ENCODE assay signal across 31 cellular contexts in the genomic region with DNA sequence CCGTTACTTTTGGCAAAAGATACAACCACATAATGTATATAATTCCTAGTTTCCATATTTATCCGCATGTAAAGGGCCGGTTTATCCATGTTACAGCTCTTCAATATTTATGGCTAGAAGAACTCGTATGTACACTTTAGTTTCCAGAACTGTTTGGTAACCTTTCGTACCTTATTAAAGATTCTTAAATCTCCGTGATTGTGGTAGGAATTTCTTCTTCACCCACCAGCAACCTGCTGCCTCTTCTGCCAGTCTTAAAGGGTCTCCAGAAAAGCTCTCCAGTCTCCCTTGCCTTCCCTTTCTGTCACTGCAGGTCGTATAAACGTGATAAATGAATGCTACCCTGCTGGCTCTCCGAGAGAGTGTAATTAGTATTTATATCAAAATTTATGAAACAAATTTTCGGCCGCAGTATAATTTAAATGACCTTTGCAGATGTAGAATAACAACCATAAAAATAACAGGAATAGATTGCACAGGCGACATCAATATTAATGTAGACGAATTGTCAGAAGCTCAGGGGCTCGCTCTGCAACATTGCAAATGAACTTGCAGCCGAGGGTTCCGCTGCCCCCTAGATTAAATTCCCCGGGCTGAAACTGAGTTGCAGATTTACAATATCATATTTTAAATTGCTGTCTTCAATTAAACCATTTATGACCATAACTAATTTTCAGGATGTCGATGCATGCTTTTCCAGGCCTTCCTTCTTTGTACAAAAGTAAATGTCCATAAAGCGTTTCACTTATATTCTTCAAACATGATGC. TPM values are rescaled to one million over a fixed set of nuclear protein-coding genes. Genes with fewer than 3 reads are reported as not detected.
A peak's percentile ranks its signal among the peaks of the same experiment; 100 is the strongest.
DNase-seq lines count a peak whose midpoint lies in the region; ATAC-seq and TF ChIP-seq lines count a peak whose summit lies in the region.
"Had no signal": no experiment of that assay in that cellular context is flagged by ENCODE, and none has a peak within 500 bp of the region (broad histone marks: within the 10 kb centered on the region; RNA-seq: fewer than 3 reads in every experiment).

No MANE protein-coding gene starts in this region.

- H3K27me3 ChIP-seq in sigmoid colon, result peaks cover 72 to 100% (median 96%) of the 10 kb centered on the region in 3 donors

- H3K4me1 ChIP-seq in sigmoid colon, result peaks cover 0 to 46% (median 37%) of the 10 kb centered on the region in 4 donors
- H3K4me1 ChIP-seq: parathyroid adenoma had no signal

- intact Hi-C loops in activated T-helper 1 cell treated with anti-CD3 and anti-CD28 coated beads, Interleukin-12 subunit alpha, Interleukin-12 subunit beta, Interleukin-2, Interleukin-4 antibody, amounts not matched to agents 30 ng/mL and 10 ng/mL and 1 ng/mL, durations not matched to agents 14 hours and 24 hours and 36 hours (cut with micrococcal nuclease), result loop anchor here (2.0 kb wide), 1 partner anchor 58 kb away; no protein-coding TSS in a partner anchor
- intact Hi-C loops in sigmoid colon (cut with DNase I), result loop anchor here (5.0 to 10.0 kb wide), 2 partner anchors 37 to 660 kb away; no protein-coding TSS in a partner anchor

- H3K27me3 Mint-ChIP-seq in activated T-helper 1 cell treated with anti-CD3 and anti-CD28 coated beads, Interleukin-12 subunit alpha, Interleukin-12 subunit beta, Interleukin-2, Interleukin-4 antibody, amounts not matched to agents 30 ng/mL and 10 ng/mL and 1 ng/mL, durations not matched to agents 14 hours and 24 hours and 36 hours (ENCODE audit: insufficient read depth), result peaks cover 67% of the 10 kb centered on the region
- peaks cover 67 to 80% of the 10 kb centered on the region in 2 donors for H3K27me3 Mint-ChIP-seq in effector memory CD8-positive, alpha-beta T cell
- H3K27me3 Mint-ChIP-seq in progenitor cell of endocrine pancreas, result peaks cover 91% of the 10 kb centered on the region
- peaks cover 97% of the 10 kb centered on the region for H3K27me3 Mint-ChIP-seq in mesothelial cell of epicardium (ENCODE audit: low read depth)

- TF ChIP-seq EP300 in sigmoid colon (IDR thresholded peaks at IDR 0.05), result no peak

- H3K27ac Mint-ChIP-seq in activated T-helper 1 cell treated with anti-CD3 and anti-CD28 coated beads, Interleukin-12 subunit alpha, Interleukin-12 subunit beta, Interleukin-2, Interleukin-4 antibody, amounts not matched to agents 30 ng/mL and 10 ng/mL and 1 ng/mL, durations not matched to agents 14 hours and 24 hours and 36 hours, result peak overlapping the region; percentile 67
- H3K27ac Mint-ChIP-seq in effector memory CD8-positive, alpha-beta T cell, result no peak overlapping the region
- H3K27ac Mint-ChIP-seq in progenitor cell of endocrine pancreas (peak overlapping the region; percentile 5), mesothelial cell of epicardium (no peak overlapping the region)
- H3K27ac Mint-ChIP-seq: dendritic cell treated with granulocyte-macrophage colony-stimulating factor and Interleukin-4, amounts not matched to agents 40 ng/mL and 50 ng/mL, for 4 days; stimulated activated effector memory CD8-positive, alpha-beta T cell treated with anti-CD3 and anti-CD28 coated beads, Interleukin-12 subunit alpha, Interleukin-12 subunit beta, amount 100 ng/mL, for 72 hours had no signal

- CTCF ChIA-PET in HEK293T (lab: Yijun Ruan, JAX), result no interaction called here

- H3K36me3 ChIP-seq in sigmoid colon, result no peaks in the 10 kb centered on the region
- H3K36me3 ChIP-seq: adrenal gland, gastroesophageal sphincter, left lung, right lobe of liver had no signal

- H3K4me3 Mint-ChIP-seq in activated T-helper 1 cell treated with anti-CD3 and anti-CD28 coated beads, Interleukin-12 subunit alpha, Interleukin-12 subunit beta, Interleukin-2, Interleukin-4 antibody, amounts not matched to agents 30 ng/mL and 10 ng/mL and 1 ng/mL, durations not matched to agents 14 hours and 24 hours and 36 hours, result no peak overlapping the region
- H3K4me3 Mint-ChIP-seq in effector memory CD8-positive, alpha-beta T cell, result peak overlapping the region; percentile 9 to 25
- no peak overlapping the region for H3K4me3 Mint-ChIP-seq in progenitor cell of endocrine pancreas (ENCODE audit: low read depth)
- no peak overlapping the region for H3K4me3 Mint-ChIP-seq in mesothelial cell of epicardium

- H3K4me1 Mint-ChIP-seq in activated T-helper 1 cell treated with anti-CD3 and anti-CD28 coated beads, Interleukin-12 subunit alpha, Interleukin-12 subunit beta, Interleukin-2, Interleukin-4 antibody, amounts not matched to agents 30 ng/mL and 10 ng/mL and 1 ng/mL, durations not matched to agents 14 hours and 24 hours and 36 hours (ENCODE audit: low read depth), result peaks cover 6% of the 10 kb centered on the region
- H3K4me1 Mint-ChIP-seq in effector memory CD8-positive, alpha-beta T cell (ENCODE audit: low read depth in 2 of 2), result peaks cover 5 to 12% of the 10 kb centered on the region in 2 donors
- peaks cover 6% of the 10 kb centered on the region for H3K4me1 Mint-ChIP-seq in progenitor cell of endocrine pancreas (ENCODE audit: low read depth)
- peaks cover 19% of the 10 kb centered on the region for H3K4me1 Mint-ChIP-seq in mesothelial cell of epicardium

- no peak for TF ChIP-seq POLR2A in sigmoid colon (IDR thresholded peaks at IDR 0.05)

- POLR2A ChIA-PET in HEK293T (lab: Yijun Ruan, JAX), result no interaction called here

- TF ChIP-seq CTCF in progenitor cell of endocrine pancreas (IDR thresholded peaks at IDR 0.05; ENCODE audit: unreplicated experiment) (no peak), sigmoid colon (IDR thresholded peaks at IDR 0.05) (no peak), mesothelial cell of epicardium (IDR thresholded peaks at IDR 0.05; ENCODE audit: unreplicated experiment) (no peak)

- no peak overlapping the region for H3K4me3 ChIP-seq in sigmoid colon
- H3K4me3 ChIP-seq: GM23248, left lung, right lobe of liver had no signal

- WGBS in sigmoid colon, 2 donors, result 13 to 16% methylated on average over 19 of the region's 19 CpGs

- peaks cover 0 to 7% (median 3%) of the 10 kb centered on the region in 4 donors for H3K9me3 ChIP-seq in sigmoid colon
- H3K9me3 ChIP-seq: adrenal gland, left lung, right lobe of liver had no signal

- DNase-seq in HEK293T (ENCODE audit: extremely low spot score) (no peak), progenitor cell of endocrine pancreas (ENCODE audit: low spot score, unreplicated experiment) (no peak), COR-L47 (lab: John Stamatoyannopoulos, UW) (no peak), sigmoid colon (no peak), mesothelial cell of epicardium (ENCODE audit: low spot score in 2 of 2, unreplicated experiment in 2 of 2) (no peak)
- DNase-seq in activated T-helper 1 cell treated with anti-CD3 and anti-CD28 coated beads, Interleukin-12 subunit alpha, Interleukin-12 subunit beta, Interleukin-2, Interleukin-4 antibody, amounts not matched to agents 30 ng/mL and 10 ng/mL and 1 ng/mL, durations not matched to agents 14 hours and 24 hours and 36 hours (ENCODE audit: low spot score), result no peak
- DNase-seq in effector memory CD8-positive, alpha-beta T cell, result no peak
- DNase-seq: activated CD4-positive, alpha-beta T cell treated with anti-CD3 and anti-CD28 coated beads for 4 hours; activated CD8-positive, alpha-beta memory T cell treated with anti-CD3 and anti-CD28 coated beads for 24 hours; activated gamma-delta T cell treated with Interleukin-2 at 50 U/mL for 16 hours; activated T-cell treated with anti-CD3 and anti-CD28 coated beads, Interleukin-2, amount 50 U/mL, for 1 hour; adrenal gland; GM23248; hippocampal formation; Karpas-422; left lung; NCI-H446; NCI-H82; right lobe of liver; RPMI8226; stimulated activated CD4-positive, alpha-beta T cell treated with anti-CD3 and anti-CD28 coated beads, Interleukin-4, amount 100 ng/mL, for 24 hours; substantia nigra had no signal

- H3K36me3 Mint-ChIP-seq in activated T-helper 1 cell treated with anti-CD3 and anti-CD28 coated beads, Interleukin-12 subunit alpha, Interleukin-12 subunit beta, Interleukin-2, Interleukin-4 antibody, amounts not matched to agents 30 ng/mL and 10 ng/mL and 1 ng/mL, durations not matched to agents 14 hours and 24 hours and 36 hours (ENCODE audit: low read depth), result peaks cover 2% of the 10 kb centered on the region
- no peaks in the 10 kb centered on the region for H3K36me3 Mint-ChIP-seq in effector memory CD8-positive, alpha-beta T cell (ENCODE audit: insufficient read depth)
- H3K36me3 Mint-ChIP-seq in progenitor cell of endocrine pancreas (ENCODE audit: insufficient read depth) (no peaks in the 10 kb centered on the region), mesothelial cell of epicardium (no peaks in the 10 kb centered on the region)

- no peak for ATAC-seq in effector memory CD8-positive, alpha-beta T cell (replicated peaks)
- ATAC-seq: gastroesophageal sphincter; HepG2; left lung; right lobe of liver; stimulated activated effector memory CD8-positive, alpha-beta T cell treated with anti-CD3 and anti-CD28 coated beads, Interleukin-12 subunit alpha, Interleukin-12 subunit beta, amount 100 ng/mL, for 72 hours had no signal

- H3K27ac ChIP-seq in sigmoid colon, result no peak overlapping the region
- H3K27ac ChIP-seq: adrenal gland, gastroesophageal sphincter, GM23248, left lung, parathyroid adenoma, right lobe of liver had no signal

- peaks cover 4% of the 10 kb centered on the region for H3K9me3 Mint-ChIP-seq in activated T-helper 1 cell treated with anti-CD3 and anti-CD28 coated beads, Interleukin-12 subunit alpha, Interleukin-12 subunit beta, Interleukin-2, Interleukin-4 antibody, amounts not matched to agents 30 ng/mL and 10 ng/mL and 1 ng/mL, durations not matched to agents 14 hours and 24 hours and 36 hours
- peaks cover 0 to 2% of the 10 kb centered on the region in 2 donors for H3K9me3 Mint-ChIP-seq in effector memory CD8-positive, alpha-beta T cell
- no peaks in the 10 kb centered on the region for H3K9me3 Mint-ChIP-seq in progenitor cell of endocrine pancreas (ENCODE audit: low read depth)
- no peaks in the 10 kb centered on the region for H3K9me3 Mint-ChIP-seq in mesothelial cell of epicardium

TF ChIP-seq in HEK293T, 16 proteins besides CTCF, POLR2A, EP300 and RAD21 (continues in another document):
- no peak for TF ChIP-seq NFRKB (IDR thresholded peaks at IDR 0.05)
- no peak for TF ChIP-seq ELF4 (IDR thresholded peaks at IDR 0.05)

RNA-seq across cellular contexts. Expression of a gene that starts 5.4 kb away (rescaled TPM):
- not detected in 2 replicates for total RNA-seq in activated T-helper 1 cell treated with anti-CD3 and anti-CD28 coated beads, Interleukin-12 subunit alpha, Interleukin-12 subunit beta, Interleukin-2, Interleukin-4 antibody, amounts not matched to agents 30 ng/mL and 10 ng/mL and 1 ng/mL, durations not matched to agents 14 hours and 24 hours and 36 hours
- total RNA-seq in progenitor cell of endocrine pancreas (0.40 and 0.77 TPM in 2 replicates), sigmoid colon (not detected), mesothelial cell of epicardium (0.22 TPM in 1 of 3 replicates, not detected in the others)
- not detected for polyA plus RNA-seq in sigmoid colon
- total RNA-seq: bronchial epithelial cell; HepG2; T-helper 1 cell treated with Interleukin-12 subunit alpha and Interleukin-12 subunit beta and Interleukin-4 antibody, amounts not matched to agents 30 ng/mL and 1 ng/mL, for 36 hours; ureter had no signal
- polyA plus RNA-seq: HepG2 had no signal

RNA-seq across cellular contexts. Expression of a gene that starts 8.2 kb away (rescaled TPM):
- not detected in 2 replicates for total RNA-seq in activated T-helper 1 cell treated with anti-CD3 and anti-CD28 coated beads, Interleukin-12 subunit alpha, Interleukin-12 subunit beta, Interleukin-2, Interleukin-4 antibody, amounts not matched to agents 30 ng/mL and 10 ng/mL and 1 ng/mL, durations not matched to agents 14 hours and 24 hours and 36 hours
- total RNA-seq in progenitor cell of endocrine pancreas, result not detected in 2 replicates
- total RNA-seq in sigmoid colon, result not detected
- not detected for polyA plus RNA-seq in sigmoid colon
- not detected in 3 replicates for total RNA-seq in mesothelial cell of epicardium
- total RNA-seq: adrenal gland; bronchial epithelial cell; HepG2; left lung; SK-MEL-5; T-helper 1 cell treated with Interleukin-12 subunit alpha and Interleukin-12 subunit beta and Interleukin-4 antibody, amounts not matched to agents 30 ng/mL and 1 ng/mL, for 36 hours; ureter had no signal
- polyA plus RNA-seq: HepG2 had no signal

Comparison
In these comparisons a context has a peak if more than half of its experiments do, and no peak if none do; other contexts are left out.
1. H3K27ac Mint-ChIP-seq: peak in activated T-helper 1 cell treated with anti-CD3 and anti-CD28 coated beads, Interleukin-12 subunit alpha, Interleukin-12 subunit beta, Interleukin-2, Interleukin-4 antibody, amounts not matched to agents 30 ng/mL and 10 ng/mL and 1 ng/mL, durations not matched to agents 14 hours and 24 hours and 36 hours (single experiment) and progenitor cell of endocrine pancreas (single experiment); none in effector memory CD8-positive, alpha-beta T cell (0 of 2) and mesothelial cell of epicardium (single experiment).
2. H3K4me3 Mint-ChIP-seq: peak in effector memory CD8-positive, alpha-beta T cell (2 of 2); none in activated T-helper 1 cell treated with anti-CD3 and anti-CD28 coated beads, Interleukin-12 subunit alpha, Interleukin-12 subunit beta, Interleukin-2, Interleukin-4 antibody, amounts not matched to agents 30 ng/mL and 10 ng/mL and 1 ng/mL, durations not matched to agents 14 hours and 24 hours and 36 hours (single experiment), progenitor cell of endocrine pancreas (single experiment) and mesothelial cell of epicardium (single experiment).